ENCODE assay signal across 9 cellular contexts in the genomic region with DNA sequence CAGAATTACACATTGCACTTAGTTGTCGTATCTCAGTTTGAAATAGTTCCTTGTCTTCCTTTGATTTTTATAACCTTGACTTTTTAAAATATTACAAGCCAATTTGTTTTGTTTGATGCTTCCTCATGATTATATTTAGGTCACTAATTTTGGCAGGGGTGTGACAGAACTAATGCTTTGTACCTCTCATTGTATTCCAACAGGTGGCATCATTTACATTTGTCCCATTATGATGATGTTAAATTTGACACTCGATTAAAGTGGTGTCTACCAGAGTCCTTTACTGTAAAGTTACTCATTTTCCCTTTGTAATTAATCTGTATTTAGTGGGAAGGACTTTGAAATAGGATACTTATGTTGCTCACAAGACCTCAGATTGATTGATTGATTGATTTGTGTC.
A peak's percentile ranks its signal among the peaks of the same experiment; 100 is the strongest.
DNase-seq lines count a peak whose midpoint lies in the region; ATAC-seq and TF ChIP-seq lines count a peak whose summit lies in the region.
"Had no signal": no experiment of that assay in that cellular context is flagged by ENCODE, and none has a peak within 500 bp of the region (broad histone marks: within the 10 kb centered on the region; RNA-seq: fewer than 3 reads in every experiment).

No MANE protein-coding gene starts in this region.

- no peaks in the 10 kb centered on the region for H3K9me3 ChIP-seq in RWPE2 (ENCODE audit: severe bottlenecking)
- H3K9me3 ChIP-seq: thoracic aorta had no signal

- no peaks in the 10 kb centered on the region for H3K4me1 ChIP-seq in RWPE2 (ENCODE audit: insufficient read depth, poor library complexity, severe bottlenecking)

- no peaks in the 10 kb centered on the region for H3K27me3 ChIP-seq in RWPE2 (ENCODE audit: insufficient read depth, poor library complexity, severe bottlenecking)

- DNase-seq in COR-L47 (lab: John Stamatoyannopoulos, UW), result peak; percentile 22
- DNase-seq in HCEC 1CT, result peak; percentile 37
- DNase-seq in RWPE2 (ENCODE audit: low spot score), result no peak
- peak; percentile 42 for DNase-seq in kidney glomerular epithelial cell (lab: John Stamatoyannopoulos, UW)
- no peak for DNase-seq in activated naive CD4-positive, alpha-beta T cell treated with anti-CD3 and anti-CD28 coated beads, Interleukin-2, amount 50 U/mL, for 16 hours
- no peak for DNase-seq in activated T-cell treated with anti-CD3 and anti-CD28 coated beads, Interleukin-2, amount 50 U/mL, for 48 hours

- H3K4me3 ChIP-seq in RWPE2 (ENCODE audit: severe bottlenecking), result no peak overlapping the region
- H3K4me3 ChIP-seq: thoracic aorta had no signal

- peak; percentile 54; the same call in 1 of the 3 replicates for ATAC-seq in RWPE2 (ENCODE audit: low read depth)
- no peak for ATAC-seq in GM21526 (IDR thresholded peaks at IDR 0.05; ENCODE audit: low FRiP score, unreplicated experiment)
- ATAC-seq in GM18868 (IDR thresholded peaks at IDR 0.05; ENCODE audit: unreplicated experiment), result no peak

- TF ChIP-seq CTCF in RWPE2 (IDR thresholded peaks at IDR 0.05; ENCODE audit: poor library complexity, severe bottlenecking), result peak; percentile 76

- no peak overlapping the region for H3K27ac ChIP-seq in RWPE2 (ENCODE audit: poor library complexity, severe bottlenecking)
- H3K27ac ChIP-seq: thoracic aorta had no signal

- peaks cover 21% of the 10 kb centered on the region for H3K36me3 ChIP-seq in RWPE2 (ENCODE audit: low read depth)

Comparison
In these comparisons a context has a peak if more than half of its experiments do, and no peak if none do; other contexts are left out.
1. DNase-seq: peak in COR-L47 (single experiment), HCEC 1CT (single experiment) and kidney glomerular epithelial cell (single experiment); none in RWPE2 (single experiment), activated naive CD4-positive, alpha-beta T cell treated with anti-CD3 and anti-CD28 coated beads, Interleukin-2, amount 50 U/mL, for 16 hours (single experiment) and activated T-cell treated with anti-CD3 and anti-CD28 coated beads, Interleukin-2, amount 50 U/mL, for 48 hours (0 of 2).